In the genomic region with DNA sequence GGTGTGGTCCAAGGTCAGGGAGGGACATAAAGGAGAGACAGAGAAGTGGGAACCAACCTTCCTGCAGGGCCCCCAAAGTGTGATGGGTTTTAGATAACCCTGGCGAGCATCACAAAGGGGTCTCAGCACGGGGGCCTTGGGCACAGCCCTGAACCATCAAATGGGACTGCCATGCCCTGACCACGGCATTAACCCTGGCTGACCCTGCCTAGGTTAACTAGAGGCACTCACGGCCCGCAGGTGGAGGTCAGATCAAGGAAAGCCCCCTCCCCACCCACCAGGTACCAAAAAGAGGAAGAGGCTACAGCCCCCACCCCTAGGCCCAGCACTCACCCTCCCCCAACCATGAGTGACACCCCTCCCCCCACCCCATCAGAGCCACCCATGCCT, we compare ENCODE assay signal across 22 cellular contexts. TPM values are rescaled to one million over a fixed set of nuclear protein-coding genes. Genes with fewer than 3 reads are reported as not detected.
DNase-seq lines count a peak whose midpoint lies in the region; ATAC-seq, FAIRE-seq and TF ChIP-seq lines count a peak whose summit lies in the region.
"Had no signal": no experiment of that assay in that cellular context is flagged by ENCODE, and none has a peak within 500 bp of the region (broad histone marks: within the 10 kb centered on the region; RNA-seq: fewer than 3 reads in every experiment).

No MANE protein-coding gene starts in this region.

- H3K23me2 ChIP-seq in H1 (ENCODE audit: low read depth, low read length) = 0 out of 2 replicates have a peak, but pooled peaks cover 2% of the 10 kb centered on the region

- 0 out of 2 replicates have a peak overlapping the region, but pooled peaks have one; percentile 82 for H2AK5ac ChIP-seq in H1 (ENCODE audit: low read depth, low read length)

- H2BK5ac ChIP-seq in H1 (ENCODE audit: low read depth, low read length) = peak overlapping the region; percentile 66

- no peak overlapping the region for H4K5ac ChIP-seq in H1 (ENCODE audit: insufficient read length, low read depth, low read length)

- H3K14ac ChIP-seq in H1 (ENCODE audit: insufficient read length) = no peak overlapping the region

- no peak overlapping the region for H2BK120ac ChIP-seq in H1 (replicated peaks; ENCODE audit: low read depth, low read length)

- H3K36me3 Mint-ChIP-seq in nephron (ENCODE audit: low read depth) = no peaks in the 10 kb centered on the region
- H3K36me3 Mint-ChIP-seq: naive thymus-derived CD4-positive, alpha-beta T cell had no signal

- no peak for DNase-seq in A549 (ENCODE audit: low read depth in 1 of 2, low spot score in 1 of 2)
- no peak for DNase-seq in H1 (ENCODE audit: low read depth in 1 of 2, low spot score in 2 of 2)
- DNase-seq in hippocampal formation (lab: John Stamatoyannopoulos, UW) = no peak
- DNase-seq in NCI-H1436 (lab: John Stamatoyannopoulos, UW) = no peak
- no peak for DNase-seq in stimulated activated naive CD8-positive, alpha-beta T cell treated with anti-CD3 and anti-CD28 coated beads, Interleukin-15, amount 100 ng/mL, for 72 hours
- DNase-seq: activated CD4-positive, alpha-beta T cell treated with anti-CD3 and anti-CD28 coated beads, Interleukin-2, amount 10 ng/mL, durations not matched to agents 7 days and 5 days; activated CD8-positive, alpha-beta memory T cell treated with anti-CD3 and anti-CD28 coated beads, Interleukin-2, amount 50 U/mL, for 48 hours; activated gamma-delta T cell; DND-41; Karpas-422; naive thymus-derived CD4-positive, alpha-beta T cell; NCI-H1048; NCI-H510A treated with DMSO at 0.1 percent for 48 hours; SHP77; stimulated activated CD4-positive, alpha-beta T cell treated with anti-CD3 and anti-CD28 coated beads, Interleukin-4, amount 100 ng/mL, for 1 hour had no signal

- H3K56ac ChIP-seq in H1 (replicated peaks; ENCODE audit: insufficient read length, low read depth, low read length) = no peak overlapping the region

- no peaks in the 10 kb centered on the region for H3K9me3 Mint-ChIP-seq in nephron
- no peaks in the 10 kb centered on the region for H3K9me3 Mint-ChIP-seq in stimulated activated naive CD8-positive, alpha-beta T cell treated with anti-CD3 and anti-CD28 coated beads, Interleukin-15, amount 100 ng/mL, for 72 hours
- H3K9me3 Mint-ChIP-seq: activated CD4-positive, alpha-beta T cell treated with anti-CD3 and anti-CD28 coated beads, Interleukin-2, amount 10 ng/mL, durations not matched to agents 7 days and 5 days; CD4-positive, alpha-beta memory T cell had no signal

- WGBS in A549 (ENCODE audit: missing lambda C conversion rate) = 82% methylated on average over 3 of the region's 5 CpGs
- 43% methylated on average over 5 of the region's 5 CpGs for WGBS in HUES64
- 80% methylated on average over 5 of the region's 5 CpGs; no CpG with 5 or more reads in 1 of the 2 experiments for WGBS in H1 (ENCODE audit: extremely low coverage in 1 of 2, insufficient coverage in 1 of 2, insufficient read length in 1 of 2, insufficient replicate concordance in 2 of 2, low coverage in 1 of 2, low lambda C conversion rate in 2 of 2, missing lambda C conversion rate in 1 of 2), 2 experiments

- no peak for TF ChIP-seq POLR2A in A549 (IDR thresholded peaks at IDR 0.05; ENCODE audit: low read length)
- TF ChIP-seq POLR2A in H1 (IDR thresholded peaks at IDR 0.05; ENCODE audit: control extremely low read depth in 1 of 2, low read depth in 2 of 2, low read length in 2 of 2) = no peak

- peak overlapping the region; percentile 71 for H3K18ac ChIP-seq in H1 (ENCODE audit: extremely low read depth, low read length)

- H3K4me3 ChIP-seq in A549 (no peak overlapping the region), HUES64 (ENCODE audit: low read length) (no peak overlapping the region), H1 (ENCODE audit: extremely low read depth in 1 of 4, insufficient read depth in 2 of 4, low read depth in 3 of 4, low read length in 4 of 4) (0 out of 8 replicates have a peak overlapping the region, but pooled peaks of 1 of the 4 experiments have one; percentile 4)
- H3K4me3 ChIP-seq: cardiac muscle cell, lung, skin epidermis had no signal

- no peak for FAIRE-seq in A549 (lab: Jason Lieb, UNC)
- FAIRE-seq in H1 (lab: Jason Lieb, UNC) = no peak

- TF ChIP-seq EP300 in A549 (IDR thresholded peaks at IDR 0.05) (no peak), H1 (IDR thresholded peaks at IDR 0.05; ENCODE audit: borderline replicate concordance in 1 of 2, low read depth in 2 of 2, low read length in 2 of 2) (no peak)

- no peak overlapping the region for H4K8ac ChIP-seq in H1 (ENCODE audit: extremely low read depth, insufficient read depth, low read length)

- TF ChIP-seq CTCF in A549 (IDR thresholded peaks at IDR 0.05) (no peak), H1 (IDR thresholded peaks at IDR 0.05; ENCODE audit: control extremely low read depth in 1 of 3, insufficient read depth in 1 of 3, low read depth in 1 of 3, low read length in 3 of 3) (no peak), nephron (IDR thresholded peaks at IDR 0.05; ENCODE audit: unreplicated experiment in 3 of 3) (no peak)

- peaks cover 13% of the 10 kb centered on the region for H3K79me1 ChIP-seq in H1 (ENCODE audit: low read depth, low read length)

- H3K36me3 ChIP-seq in HUES64 (ENCODE audit: insufficient read depth, low read length) (no peaks in the 10 kb centered on the region), H1 (ENCODE audit: control insufficient read depth in 2 of 4, insufficient read depth in 4 of 4, low read length in 3 of 4) (no peaks in the 10 kb centered on the region; a peak in 1 of 8 replicates)
- H3K36me3 ChIP-seq: cardiac muscle cell had no signal

- CTCF ChIA-PET in A549 (lab: Yijun Ruan, JAX) = interaction anchor here (0.8 to 8.7 kb wide), 17 partner anchors 10 to 133 kb away, joined by 3 to 105 read pairs (median 8); no protein-coding TSS in a partner anchor
- CTCF ChIA-PET in H1 (lab: Charles Lee; ENCODE audit: partially characterized antibody) = interaction anchor here (0.6 to 6.5 kb wide), 17 partner anchors 13 to 164 kb away, joined by 3 to 40 read pairs (median 5); no protein-coding TSS in a partner anchor

- H3K4me2 ChIP-seq in A549 (peak overlapping the region; percentile 84), H1 (ENCODE audit: insufficient read depth in 1 of 2, low read depth in 2 of 2, low read length in 2 of 2) (peak overlapping the region; percentile 30 to 37)

- H3K4me1 Mint-ChIP-seq in nephron = peaks cover 39% of the 10 kb centered on the region
- peaks cover 19% of the 10 kb centered on the region for H3K4me1 Mint-ChIP-seq in stimulated activated naive CD8-positive, alpha-beta T cell treated with anti-CD3 and anti-CD28 coated beads, Interleukin-15, amount 100 ng/mL, for 72 hours

- no peaks in the 10 kb centered on the region for H3K27me3 ChIP-seq in HUES64 (ENCODE audit: insufficient read depth, low read length)
- no peaks in the 10 kb centered on the region for H3K27me3 ChIP-seq in H1 (replicated peaks in 1 of 4; ENCODE audit: control insufficient read depth in 3 of 4, extremely low read depth in 1 of 4, insufficient read depth in 3 of 4, low read length in 3 of 4)
- H3K27me3 ChIP-seq: cardiac muscle cell had no signal

- no peak overlapping the region for H2AFZ ChIP-seq in H1 (ENCODE audit: low read length)

- no peak overlapping the region for H2BK20ac ChIP-seq in H1 (ENCODE audit: low read length)

- H3K4ac ChIP-seq in H1 (replicated peaks; ENCODE audit: insufficient read length, low read depth, low read length) = no peak overlapping the region

- H3K4me3 Mint-ChIP-seq in nephron = peak overlapping the region in 2 of 3 experiments; percentile 16 to 29
- no peak overlapping the region for H3K4me3 Mint-ChIP-seq in stimulated activated naive CD8-positive, alpha-beta T cell treated with anti-CD3 and anti-CD28 coated beads, Interleukin-15, amount 100 ng/mL, for 72 hours
- H3K4me3 Mint-ChIP-seq: activated CD4-positive, alpha-beta T cell treated with anti-CD3 and anti-CD28 coated beads, Interleukin-2, amount 10 ng/mL, durations not matched to agents 7 days and 5 days; CD4-positive, alpha-beta memory T cell had no signal

- H3K23ac ChIP-seq in H1 (ENCODE audit: insufficient read length) = no peak overlapping the region

- H3K27ac Mint-ChIP-seq in nephron = peak overlapping the region; percentile 80 to 86 (median 85)
- H3K27ac Mint-ChIP-seq in stimulated activated naive CD8-positive, alpha-beta T cell treated with anti-CD3 and anti-CD28 coated beads, Interleukin-15, amount 100 ng/mL, for 72 hours = no peak overlapping the region

- H2BK12ac ChIP-seq in H1 (ENCODE audit: low read depth, low read length) = 0 out of 2 replicates have a peak overlapping the region, but pooled peaks have one; percentile 55

- H3K4me1 ChIP-seq in A549 (peaks cover 59% of the 10 kb centered on the region), HUES64 (ENCODE audit: insufficient read depth, low read length) (peaks cover 35% of the 10 kb centered on the region), H1 (replicated peaks in 1 of 4; ENCODE audit: control insufficient read depth in 3 of 4, insufficient read depth in 4 of 4, low read length in 3 of 4) (peaks cover 11 to 49% (median 37%) of the 10 kb centered on the region in 4 experiments)

- H3K27me3 Mint-ChIP-seq in nephron (ENCODE audit: low read depth) = no peaks in the 10 kb centered on the region
- H3K27me3 Mint-ChIP-seq in stimulated activated naive CD8-positive, alpha-beta T cell treated with anti-CD3 and anti-CD28 coated beads, Interleukin-15, amount 100 ng/mL, for 72 hours = no peaks in the 10 kb centered on the region
- H3K27me3 Mint-ChIP-seq: activated CD4-positive, alpha-beta T cell treated with anti-CD3 and anti-CD28 coated beads, Interleukin-2, amount 10 ng/mL, durations not matched to agents 7 days and 5 days; CD4-positive, alpha-beta memory T cell; naive thymus-derived CD4-positive, alpha-beta T cell had no signal

- no peak overlapping the region for H2BK15ac ChIP-seq in H1 (ENCODE audit: low read length)

- ATAC-seq in A549 (no peak), GM19324 (IDR thresholded peaks at IDR 0.05; ENCODE audit: low FRiP score, unreplicated experiment) (no peak)
- no peak for ATAC-seq in stimulated activated naive CD8-positive, alpha-beta T cell treated with anti-CD3 and anti-CD28 coated beads, Interleukin-15, amount 100 ng/mL, for 72 hours
- ATAC-seq: naive thymus-derived CD4-positive, alpha-beta T cell had no signal

- H3K9ac ChIP-seq in HUES64 (ENCODE audit: low read depth, low read length) (no peak overlapping the region), H1 (replicated peaks in 1 of 4; ENCODE audit: extremely low read depth in 1 of 4, low read depth in 3 of 4, low read length in 3 of 4) (no peak overlapping the region)

- POLR2A ChIA-PET in A549 (lab: Yijun Ruan, JAX) = interaction anchor here (1.0 kb wide), 1 partner anchor 43 kb away, joined by 3 read pairs; a partner anchor contains a TSS
- POLR2A ChIA-PET in H1 (lab: Charles Lee; ENCODE audit: partially characterized antibody) = interaction anchor here (0.8 to 1.4 kb wide), 4 partner anchors 9 to 109 kb away, joined by 3 to 5 read pairs (median 3); a partner anchor contains a TSS

- H3K79me2 ChIP-seq in H1 (ENCODE audit: control insufficient read depth in 1 of 2, insufficient read depth in 2 of 2, low read length in 2 of 2) = peaks cover 0 to 2% of the 10 kb centered on the region in 2 experiments; a peak in 1 of 4 replicates

- H4K91ac ChIP-seq in H1 (replicated peaks; ENCODE audit: insufficient read length, low read length) = peak overlapping the region; percentile 76

- H4K20me1 ChIP-seq in H1 (replicated peaks in 1 of 2; ENCODE audit: control insufficient read depth in 1 of 2, insufficient read depth in 2 of 2, low read length in 2 of 2) = no peaks in the 10 kb centered on the region

- H3K9me3 ChIP-seq in A549 (no peaks in the 10 kb centered on the region), HUES64 (ENCODE audit: insufficient read depth, low read depth, low read length) (no peaks in the 10 kb centered on the region), H1 (ENCODE audit: insufficient read depth in 2 of 2, low read depth in 1 of 2, low read length in 1 of 2) (no peaks in the 10 kb centered on the region)

- H3K27ac ChIP-seq in A549 (peak overlapping the region; percentile 77 to 90), HUES64 (ENCODE audit: low read depth, low read length) (peak overlapping the region; percentile 88), H1 (ENCODE audit: low read depth, low read length) (peak overlapping the region; percentile 38; the same call in 1 of the 2 replicates)

- TF ChIP-seq RAD21 in A549 (conservative IDR thresholded peaks at IDR 0.05 in 1 of 2, IDR thresholded peaks at IDR 0.05 in 1 of 2) (no peak), H1 (IDR thresholded peaks at IDR 0.05 in 1 of 2, conservative IDR thresholded peaks at IDR 0.05 in 1 of 2; ENCODE audit: low read depth in 2 of 2, low read length in 2 of 2) (no peak)

RNA-seq across cellular contexts. Expression of a gene that starts 42.4 kb away (rescaled TPM):
- polyA plus RNA-seq in A549 (2011; rRNA removed) (22.7 and 38.9 TPM in 2 replicates), A549 (2017; fragmentation: RNase III; extraction: RNeasy Plus Mini Kit Qiagen cat#74134 plus additional on column Dnase treatment) (46.6 to 50.8 TPM (median 50.6 TPM) in 3 replicates), H1 (2011; rRNA removed) (10.7 and 14.7 TPM in 2 replicates)
- 14.7 and 16.4 TPM in 2 replicates for polyA plus RNA-seq in A549 (2012; cell fraction: cytosol; rRNA removed)
- 12.0 and 19.6 TPM in 2 replicates for polyA plus RNA-seq in A549 (2012; cell fraction: nucleus; rRNA removed)
- 32.7 and 36.2 TPM in 2 replicates for polyA minus RNA-seq in A549 (2011; rRNA and poly(A)+ RNA removed)
- 46.6 TPM for polyA plus RNA-seq in HUES64 (2013, experiment 1 of 2)
- 56.0 TPM for polyA plus RNA-seq in HUES64 (2013, experiment 2 of 2)
- 81.9 and 82.7 TPM in 2 replicates for total RNA-seq in H1 (2021; fragmentation: NEBNext Ultra II Directional; extraction: Animal tissue kit (Norgen Biotek cat#: 25700))
- polyA plus RNA-seq in H1 (2011; cell fraction: cytosol; rRNA removed) = 12.5 TPM
- 15.2 TPM for polyA plus RNA-seq in H1 (2011; cell fraction: nucleus; rRNA removed)
- 52.2 to 103 TPM (median 60.4 TPM) in 4 replicates for polyA plus RNA-seq in H1 (2012, experiment 1 of 2)
- polyA plus RNA-seq in H1 (2012, experiment 2 of 2) = 62.7 TPM
- 53.6 TPM for polyA plus RNA-seq in H1 (2013, experiment 1 of 2)
- 57.8 TPM for polyA plus RNA-seq in H1 (2013, experiment 2 of 2)
- 17.0 and 27.3 TPM in 2 replicates for polyA minus RNA-seq in H1 (2011; rRNA and poly(A)+ RNA removed)
- polyA minus RNA-seq in H1 (2011; cell fraction: cytosol; rRNA and poly(A)+ RNA removed) = 37.3 TPM
- 21.9 TPM for polyA minus RNA-seq in H1 (2011; cell fraction: nucleus; rRNA and poly(A)+ RNA removed)

RNA-seq across cellular contexts. Expression of a gene that starts 43.0 kb away (rescaled TPM):
- 53.9 and 59.7 TPM in 2 replicates for polyA plus RNA-seq in A549 (2011; rRNA removed)
- 19.3 and 25.5 TPM in 2 replicates for polyA plus RNA-seq in A549 (2012; cell fraction: cytosol; rRNA removed)
- 8.5 and 11.1 TPM in 2 replicates for polyA plus RNA-seq in A549 (2012; cell fraction: nucleus; rRNA removed)
- 41.2 to 44.7 TPM (median 43.1 TPM) in 3 replicates for polyA plus RNA-seq in A549 (2017; fragmentation: RNase III; extraction: RNeasy Plus Mini Kit Qiagen cat#74134 plus additional on column Dnase treatment)
- 47.2 and 53.5 TPM in 2 replicates for polyA minus RNA-seq in A549 (2011; rRNA and poly(A)+ RNA removed)
- polyA plus RNA-seq in HUES64 (2013, experiment 1 of 2) = 35.7 TPM
- polyA plus RNA-seq in HUES64 (2013, experiment 2 of 2) = 39.1 TPM
- total RNA-seq in H1 (2021; fragmentation: NEBNext Ultra II Directional; extraction: Animal tissue kit (Norgen Biotek cat#: 25700)) = 60.1 and 64.0 TPM in 2 replicates
- polyA plus RNA-seq in H1 (2011; rRNA removed) = 16.0 and 24.0 TPM in 2 replicates
- polyA plus RNA-seq in H1 (2011; cell fraction: cytosol; rRNA removed) = 25.0 TPM
- 18.3 TPM for polyA plus RNA-seq in H1 (2011; cell fraction: nucleus; rRNA removed)
- 33.2 to 61.8 TPM (median 36.0 TPM) in 4 replicates for polyA plus RNA-seq in H1 (2012, experiment 1 of 2)
- polyA plus RNA-seq in H1 (2012, experiment 2 of 2) = 7.7 TPM
- 42.9 TPM for polyA plus RNA-seq in H1 (2013, experiment 1 of 2)
- polyA plus RNA-seq in H1 (2013, experiment 2 of 2) = 46.9 TPM
- polyA minus RNA-seq in H1 (2011; rRNA and poly(A)+ RNA removed) = 44.8 and 60.0 TPM in 2 replicates
- polyA minus RNA-seq in H1 (2011; cell fraction: cytosol; rRNA and poly(A)+ RNA removed) = 33.7 TPM
- polyA minus RNA-seq in H1 (2011; cell fraction: nucleus; rRNA and poly(A)+ RNA removed) = 68.5 TPM

Comparison
In these comparisons a context has a peak if more than half of its experiments do, and no peak if none do; other contexts are left out.
1. H3K27ac ChIP-seq: peak in every context shown above with its lines; median percentile 88 in HUES64; 84 in A549; 38 in H1.
2. H3K27ac Mint-ChIP-seq: peak in nephron (3 of 3); none in stimulated activated naive CD8-positive, alpha-beta T cell treated with anti-CD3 and anti-CD28 coated beads, Interleukin-15, amount 100 ng/mL, for 72 hours (0 of 2).
3. H3K4me3 Mint-ChIP-seq: peak in nephron (2 of 3); none in stimulated activated naive CD8-positive, alpha-beta T cell treated with anti-CD3 and anti-CD28 coated beads, Interleukin-15, amount 100 ng/mL, for 72 hours (0 of 2).